11 cellular contexts compared by ENCODE assay signal in genomic region chr3:54424283-54424682, GRCh38.
"Had no signal": no experiment of that assay in that cellular context is flagged by ENCODE, and none has a peak within 500 bp of the region (broad histone marks: within the 10 kb centered on the region; RNA-seq: fewer than 3 reads in every experiment).

No MANE protein-coding gene starts in this region.

- H3K4me1 Mint-ChIP-seq: activated T-helper 17 cell treated with anti-CD3 and anti-CD28 coated beads, Interleukin-2, amount 50 U/mL, for 72 hours; natural killer cell; stimulated activated memory B cell treated with anti-CD40 and anti-IgM and Interleukin-4, amounts not matched to agents 10 μg/mL and 1 μg/mL and 100 μg/mL, for 72 hours had no signal

- H3K36me3 Mint-ChIP-seq: natural killer cell; stimulated activated memory B cell treated with anti-CD40 and anti-IgM and Interleukin-4, amounts not matched to agents 10 μg/mL and 1 μg/mL and 100 μg/mL, for 72 hours had no signal

- ATAC-seq: activated T-helper 17 cell treated with anti-CD3 and anti-CD28 coated beads, Interleukin-2, amount 50 U/mL, for 72 hours; effector memory CD8-positive, alpha-beta T cell; heart left ventricle; natural killer cell; stimulated activated memory B cell treated with anti-CD40 and anti-IgM and Interleukin-4, amounts not matched to agents 10 μg/mL and 1 μg/mL and 100 μg/mL, for 72 hours had no signal

- H3K4me3 Mint-ChIP-seq: activated naive CD4-positive, alpha-beta T cell treated with anti-CD3 and anti-CD28 coated beads for 36 hours; activated T-helper 17 cell treated with anti-CD3 and anti-CD28 coated beads, Interleukin-2, amount 50 U/mL, for 72 hours; effector memory CD8-positive, alpha-beta T cell; natural killer cell; stimulated activated memory B cell treated with anti-CD40 and anti-IgM and Interleukin-4, amounts not matched to agents 10 μg/mL and 1 μg/mL and 100 μg/mL, for 72 hours had no signal

- H3K27ac Mint-ChIP-seq: activated naive CD4-positive, alpha-beta T cell treated with anti-CD3 and anti-CD28 coated beads for 36 hours; activated T-helper 17 cell treated with anti-CD3 and anti-CD28 coated beads, Interleukin-2, amount 50 U/mL, for 72 hours; effector memory CD8-positive, alpha-beta T cell; natural killer cell; stimulated activated memory B cell treated with anti-CD40 and anti-IgM and Interleukin-4, amounts not matched to agents 10 μg/mL and 1 μg/mL and 100 μg/mL, for 72 hours had no signal

- DNase-seq: activated naive CD4-positive, alpha-beta T cell treated with anti-CD3 and anti-CD28 coated beads for 36 hours; dermis blood vessel endothelial cell; effector memory CD8-positive, alpha-beta T cell; heart left ventricle; mesendoderm; natural killer cell; nucleus accumbens; stimulated activated CD4-positive, alpha-beta T cell treated with anti-CD3 and anti-CD28 coated beads, Interleukin-2, amount 100 ng/mL, for 48 hours; thyroid gland had no signal

- H3K9me3 Mint-ChIP-seq: activated naive CD4-positive, alpha-beta T cell treated with anti-CD3 and anti-CD28 coated beads for 36 hours; activated T-helper 17 cell treated with anti-CD3 and anti-CD28 coated beads, Interleukin-2, amount 50 U/mL, for 72 hours; natural killer cell; stimulated activated memory B cell treated with anti-CD40 and anti-IgM and Interleukin-4, amounts not matched to agents 10 μg/mL and 1 μg/mL and 100 μg/mL, for 72 hours had no signal
